Comparison of ENCODE assay signal across 28 cellular contexts in genomic region chr5:159481751-159482150, GRCh38.
"Had no signal": no experiment of that assay in that cellular context is flagged by ENCODE, and none has a peak within 500 bp of the region (broad histone marks: within the 10 kb centered on the region; RNA-seq: fewer than 3 reads in every experiment).

No MANE protein-coding gene starts in this region.

- FAIRE-seq: urothelium cell line had no signal

- H3K9me3 Mint-ChIP-seq: stimulated activated memory B cell treated with anti-CD40 and anti-IgM and Interleukin-4, amounts not matched to agents 10 μg/mL and 1 μg/mL and 100 μg/mL, for 72 hours; stimulated activated naive CD8-positive, alpha-beta T cell treated with anti-CD3 and anti-CD28 coated beads, Interleukin-15, Interleukin-2, amounts not matched to agents 100 ng/mL and 50 ng/mL, for 24 hours had no signal

- H3K4me3 Mint-ChIP-seq: stimulated activated effector memory CD8-positive, alpha-beta T cell treated with anti-CD3 and anti-CD28 coated beads, Interleukin-12 subunit alpha, Interleukin-12 subunit beta, amount 100 ng/mL, for 72 hours; stimulated activated memory B cell treated with anti-CD40 and anti-IgM and Interleukin-4, amounts not matched to agents 10 μg/mL and 1 μg/mL and 100 μg/mL, for 72 hours; stimulated activated naive B cell treated with anti-CD40 and anti-IgM and Interleukin-4, amounts not matched to agents 10 μg/mL and 1 μg/mL and 100 μg/mL, for 72 hours; stimulated activated naive CD8-positive, alpha-beta T cell treated with anti-CD3 and anti-CD28 coated beads, Interleukin-15, amount 100 ng/mL, for 72 hours; stimulated activated naive CD8-positive, alpha-beta T cell treated with anti-CD3 and anti-CD28 coated beads, Interleukin-15, Interleukin-2, amounts not matched to agents 100 ng/mL and 50 ng/mL, for 24 hours; type B pancreatic cell had no signal

- H3K27ac Mint-ChIP-seq: stimulated activated effector memory CD8-positive, alpha-beta T cell treated with anti-CD3 and anti-CD28 coated beads, Interleukin-12 subunit alpha, Interleukin-12 subunit beta, amount 100 ng/mL, for 72 hours; stimulated activated memory B cell treated with anti-CD40 and anti-IgM and Interleukin-4, amounts not matched to agents 10 μg/mL and 1 μg/mL and 100 μg/mL, for 72 hours; stimulated activated naive B cell treated with anti-CD40 and anti-IgM and Interleukin-4, amounts not matched to agents 10 μg/mL and 1 μg/mL and 100 μg/mL, for 72 hours; stimulated activated naive CD8-positive, alpha-beta T cell treated with anti-CD3 and anti-CD28 coated beads, Interleukin-15, amount 100 ng/mL, for 72 hours; stimulated activated naive CD8-positive, alpha-beta T cell treated with anti-CD3 and anti-CD28 coated beads, Interleukin-15, Interleukin-2, amounts not matched to agents 100 ng/mL and 50 ng/mL, for 24 hours; type B pancreatic cell had no signal

- H3K36me3 ChIP-seq: stomach, suprapubic skin, thoracic aorta, thyroid gland, tibial artery, tibial nerve, transverse colon, upper lobe of left lung, upper lobe of right lung, uterus, vagina had no signal

- H3K27me3 ChIP-seq: stomach, suprapubic skin, testis, thyroid gland, tibial artery, tibial nerve, transverse colon, upper lobe of left lung, upper lobe of right lung, uterus, vagina had no signal

- DNase-seq: stimulated activated CD4-positive, alpha-beta T cell treated with anti-CD3 and anti-CD28 coated beads, Interleukin-2, amount 100 ng/mL, for 48 hours; stimulated activated CD4-positive, alpha-beta T cell treated with anti-CD3 and anti-CD28 coated beads, Interleukin-4, amount 100 ng/mL, for 1 hour; stimulated activated CD4-positive, alpha-beta T cell treated with anti-CD3 and anti-CD28 coated beads, Interleukin-4, amount 100 ng/mL, for 24 hours; stimulated activated CD4-positive, alpha-beta T cell treated with anti-CD3 and anti-CD28 coated beads, Interleukin-4, amount 100 ng/mL, for 4 hours; stimulated activated CD8-positive, alpha-beta memory T cell treated with anti-CD3 and anti-CD28 coated beads, Interleukin-4, amount 100 ng/mL, for 48 hours; stimulated activated naive B cell treated with anti-CD40 and anti-IgM and Interleukin-4, amounts not matched to agents 10 μg/mL and 1 μg/mL and 100 μg/mL, for 72 hours; stimulated activated naive CD4-positive, alpha-beta T cell; stimulated activated naive CD4-positive, alpha-beta T cell treated with Interleukin-2 at 50 U/mL for 16 hours; stimulated activated naive CD8-positive, alpha-beta T cell treated with anti-CD3 and anti-CD28 coated beads, Interleukin-15, amount 100 ng/mL, for 72 hours; stimulated activated naive CD8-positive, alpha-beta T cell treated with anti-CD3 and anti-CD28 coated beads, Interleukin-15, Interleukin-2, amounts not matched to agents 100 U/mL and 50 U/mL, for 24 hours; stomach; substantia nigra; testis; thyroid gland; tibial artery; transverse colon; upper lobe of left lung; upper lobe of right lung; uterus had no signal

- H3K27ac ChIP-seq: stomach, suprapubic skin, testis, thoracic aorta, thyroid gland, tibial artery, tibial nerve, transverse colon, upper lobe of left lung, upper lobe of right lung, uterus, vagina had no signal

- H3K4me3 ChIP-seq: stomach, suprapubic skin, testis, thoracic aorta, thyroid gland, tibial artery, tibial nerve, transverse colon, upper lobe of left lung, upper lobe of right lung, uterus, vagina had no signal

- H3K9me3 ChIP-seq: stomach, suprapubic skin, testis, thoracic aorta, thyroid gland, tibial artery, transverse colon, upper lobe of left lung, upper lobe of right lung, uterus, vagina had no signal

- H3K27me3 Mint-ChIP-seq: stimulated activated memory B cell treated with anti-CD40 and anti-IgM and Interleukin-4, amounts not matched to agents 10 μg/mL and 1 μg/mL and 100 μg/mL, for 72 hours; type B pancreatic cell had no signal

- H3K36me3 Mint-ChIP-seq: stimulated activated effector memory CD8-positive, alpha-beta T cell treated with anti-CD3 and anti-CD28 coated beads, Interleukin-12 subunit alpha, Interleukin-12 subunit beta, amount 100 ng/mL, for 72 hours; stimulated activated naive B cell treated with anti-CD40 and anti-IgM and Interleukin-4, amounts not matched to agents 10 μg/mL and 1 μg/mL and 100 μg/mL, for 72 hours; type B pancreatic cell had no signal

- H3K4me1 ChIP-seq: stomach, suprapubic skin, testis, thyroid gland, tibial artery, tibial nerve, transverse colon, upper lobe of left lung, upper lobe of right lung, uterus, vagina had no signal
